In genomic region chr11:113667801-113668200, GRCh38 we compare ENCODE assay signal across 24 cellular contexts. TPM values are rescaled to one million over a fixed set of nuclear protein-coding genes. Genes with fewer than 3 reads are reported as not detected.
"Had no signal": no experiment of that assay in that cellular context is flagged by ENCODE, and none has a peak within 500 bp of the region (broad histone marks: within the 10 kb centered on the region; RNA-seq: fewer than 3 reads in every experiment).

No MANE protein-coding gene starts in this region.

- H3K9me3 ChIP-seq: right lobe of liver, testis, vagina had no signal

- H3K4me1 ChIP-seq: lower lobe of right lung, right lobe of liver, testis, vagina had no signal

- DNase-seq: activated B cell treated with CpG ODN at 0.5 μM for 24 hours; activated CD4-positive, alpha-beta T cell treated with anti-CD3 and anti-CD28 coated beads for 36 hours; activated CD4-positive, alpha-beta T cell treated with anti-CD3 and anti-CD28 coated beads, Interleukin-2, amount 50 U/mL, for 48 hours; activated CD8-positive, alpha-beta memory T cell treated with anti-CD3 and anti-CD28 coated beads, Interleukin-2, amount 50 U/mL, for 48 hours; activated naive CD4-positive, alpha-beta T cell treated with Interleukin-2 at 50 U/mL for 16 hours; activated naive CD8-positive, alpha-beta T cell treated with anti-CD3 and anti-CD28 coated beads for 36 hours; activated T-cell treated with anti-CD3 and anti-CD28 coated beads, Interleukin-2, amount 50 U/mL, for 4 hours; cerebellar nuclear complex; cortex of kidney; foreskin fibroblast; lower lobe of right lung; naive thymus-derived CD4-positive, alpha-beta T cell; occipital lobe; posterior cingulate gyrus; right lobe of liver; small intestine; stimulated activated CD4-positive, alpha-beta T cell treated with anti-CD3 and anti-CD28 coated beads, Interleukin-2, amount 100 ng/mL, for 24 hours; T-helper 9 cell; testis had no signal

- H3K27ac ChIP-seq: epithelial cell of prostate, lower lobe of right lung, right lobe of liver, testis, vagina had no signal

- H3K4me3 ChIP-seq: lower lobe of right lung, right lobe of liver, testis, vagina had no signal

- H3K36me3 ChIP-seq: lower lobe of right lung, right lobe of liver, vagina had no signal

- H3K27me3 ChIP-seq: right lobe of liver, testis, vagina had no signal

- FAIRE-seq: bronchial epithelial cell, small intestine had no signal

- ATAC-seq: activated CD4-positive, alpha-beta T cell treated with anti-CD3 and anti-CD28 coated beads for 36 hours; activated T-cell treated with anti-CD3 and anti-CD28 coated beads, Interleukin-2, amount 50 U/mL, for 4 hours; lower lobe of right lung; naive thymus-derived CD4-positive, alpha-beta T cell; stimulated activated memory B cell treated with anti-CD40 and anti-IgM and Interleukin-4, amounts not matched to agents 10 μg/mL and 1 μg/mL and 100 μg/mL, for 72 hours had no signal

RNA-seq across cellular contexts. Expression of gene TMPRSS5, which starts 38.3 kb away (rescaled TPM):
- total RNA-seq: kidney epithelial cell, vagina had no signal
- polyA plus RNA-seq: naive thymus-derived CD4-positive, alpha-beta T cell had no signal
